39 cellular contexts compared by ENCODE assay signal in the genomic region with DNA sequence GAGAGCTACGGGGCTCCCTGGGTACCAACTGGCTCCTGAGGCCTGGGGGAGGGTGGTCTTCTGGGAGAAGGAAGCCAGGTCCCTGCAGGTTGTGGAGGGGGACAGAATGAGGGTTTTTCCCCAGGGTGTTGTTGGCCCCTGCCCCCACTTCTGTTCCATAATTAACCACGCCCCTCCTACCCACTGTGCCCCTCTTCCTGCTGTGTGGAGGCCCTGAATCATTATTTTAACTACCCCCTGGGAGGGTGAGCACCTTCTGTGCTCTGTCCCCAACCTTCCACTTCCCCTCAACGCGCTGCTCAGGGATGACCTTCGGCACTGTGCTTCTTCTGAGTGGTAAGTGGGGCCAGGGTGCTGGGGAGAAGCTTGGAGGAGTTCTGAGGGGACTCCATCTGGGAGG. TPM values are rescaled to one million over a fixed set of nuclear protein-coding genes. Genes with fewer than 3 reads are reported as not detected.
"Had no signal": no experiment of that assay in that cellular context is flagged by ENCODE, and none has a peak within 500 bp of the region (broad histone marks: within the 10 kb centered on the region; RNA-seq: fewer than 3 reads in every experiment).

A gene (plus strand): TSS at position 280 of the 400 bp plus-strand sequence. CDS start 26 bp downstream, at position 306.

- H3K4me3 Mint-ChIP-seq: activated CD4-positive, alpha-beta memory T cell treated with anti-CD3 and anti-CD28 coated beads for 36 hours; activated CD4-positive, alpha-beta T cell treated with anti-CD3 and anti-CD28 coated beads, Interleukin-2, amount 10 ng/mL, durations not matched to agents 24 days and 14 days; activated naive CD4-positive, alpha-beta T cell treated with anti-CD3 and anti-CD28 coated beads, Interleukin-2, amount 10 ng/mL, durations not matched to agents 7 days and 5 days; activated naive CD8-positive, alpha-beta T cell treated with anti-CD3 and anti-CD28 coated beads, Interleukin-2, amount 10 ng/mL, durations not matched to agents 7 days and 5 days; activated T-helper 1 cell treated with anti-CD3 and anti-CD28 coated beads, Interleukin-12 subunit alpha, Interleukin-12 subunit beta, Interleukin-2, Interleukin-4 antibody, amounts not matched to agents 30 ng/mL and 10 ng/mL and 1 ng/mL, durations not matched to agents 14 hours and 24 hours and 36 hours; natural killer cell treated with Interleukin-12 subunit alpha and Interleukin-12 subunit beta and Interleukin-15 and Interleukin-18, amount 100 ng/mL, for 72 hours had no signal

- H2AFZ ChIP-seq: hepatocyte had no signal

- H3K4me1 Mint-ChIP-seq: activated CD4-positive, alpha-beta T cell treated with anti-CD3 and anti-CD28 coated beads, Interleukin-2, amount 10 ng/mL, durations not matched to agents 24 days and 14 days; activated naive CD4-positive, alpha-beta T cell treated with anti-CD3 and anti-CD28 coated beads, Interleukin-2, amount 10 ng/mL, durations not matched to agents 7 days and 5 days had no signal

- H3K9me3 ChIP-seq: gastroesophageal sphincter, mucosa of descending colon, neutrophil, right lobe of liver, suprapubic skin, tibial artery, upper lobe of right lung had no signal

- H3K4me2 ChIP-seq: hepatocyte had no signal

- H3K27ac ChIP-seq: brain microvascular endothelial cell, coronary artery, gastroesophageal sphincter, hepatocyte, neutrophil, right lobe of liver, suprapubic skin, tibial artery, upper lobe of right lung, WERI-Rb-1 had no signal

- H3K79me2 ChIP-seq: hepatocyte had no signal

- DNase-seq: activated CD4-positive, alpha-beta memory T cell treated with anti-CD3 and anti-CD28 coated beads for 36 hours; activated CD4-positive, alpha-beta T cell treated with anti-CD3 and anti-CD28 coated beads, Interleukin-2, amount 10 ng/mL, durations not matched to agents 24 days and 14 days; activated CD4-positive, CD25-positive, alpha-beta regulatory T cell treated with anti-CD3 and anti-CD28 coated beads, Interleukin-2, amount 50 U/mL, for 72 hours; activated CD8-positive, alpha-beta memory T cell treated with anti-CD3 and anti-CD28 coated beads, Interleukin-2, amount 50 U/mL, for 4 hours; activated effector memory CD4-positive, alpha-beta T cell treated with anti-CD3 and anti-CD28 coated beads, Interleukin-2, amount 50 U/mL, for 16 hours; activated naive CD4-positive, alpha-beta T cell treated with anti-CD3 and anti-CD28 coated beads, Interleukin-2, amount 10 ng/mL, durations not matched to agents 7 days and 5 days; activated naive CD8-positive, alpha-beta T cell treated with anti-CD3 and anti-CD28 coated beads, Interleukin-2, amount 10 ng/mL, durations not matched to agents 7 days and 5 days; activated T-cell treated with anti-CD3 and anti-CD28 coated beads, Interleukin-2, amount 50 U/mL, for 1 hour; brain microvascular endothelial cell; islet precursor cell; left cardiac atrium; left ventricle myocardium superior; right lobe of liver; stimulated activated CD4-positive, alpha-beta T cell treated with anti-CD3 and anti-CD28 coated beads, Interleukin-12 subunit alpha, Interleukin-12 subunit beta, amount 100 ng/mL, for 4 hours; stimulated activated CD4-positive, alpha-beta T cell treated with anti-CD3 and anti-CD28 coated beads, Interleukin-4, amount 100 ng/mL, for 24 hours; stimulated activated naive CD4-positive, alpha-beta T cell; tibial artery; upper lobe of right lung; WERI-Rb-1 had no signal

- H3K9me3 Mint-ChIP-seq: activated CD4-positive, alpha-beta memory T cell treated with anti-CD3 and anti-CD28 coated beads for 36 hours; activated CD4-positive, alpha-beta T cell treated with anti-CD3 and anti-CD28 coated beads, Interleukin-2, amount 10 ng/mL, durations not matched to agents 24 days and 14 days; activated naive CD4-positive, alpha-beta T cell treated with anti-CD3 and anti-CD28 coated beads, Interleukin-2, amount 10 ng/mL, durations not matched to agents 7 days and 5 days; activated T-helper 1 cell treated with anti-CD3 and anti-CD28 coated beads, Interleukin-12 subunit alpha, Interleukin-12 subunit beta, Interleukin-2, Interleukin-4 antibody, amounts not matched to agents 30 ng/mL and 10 ng/mL and 1 ng/mL, durations not matched to agents 14 hours and 24 hours and 36 hours; natural killer cell treated with Interleukin-12 subunit alpha and Interleukin-12 subunit beta and Interleukin-15 and Interleukin-18, amount 100 ng/mL, for 72 hours had no signal

- H3K4me1 ChIP-seq: gastroesophageal sphincter, right lobe of liver, suprapubic skin, tibial artery, upper lobe of right lung had no signal

- ATAC-seq: gastroesophageal sphincter; left cardiac atrium; left ventricle myocardium superior; mucosa of descending colon; natural killer cell treated with Interleukin-12 subunit alpha and Interleukin-12 subunit beta and Interleukin-15 and Interleukin-18, amount 100 ng/mL, for 72 hours; upper lobe of right lung had no signal

- H3K27me3 ChIP-seq: brain microvascular endothelial cell, hepatocyte, neutrophil, right lobe of liver had no signal

- FAIRE-seq: astrocyte, endothelial cell of umbilical vein, TTC549 had no signal

- H3K36me3 Mint-ChIP-seq: activated CD4-positive, alpha-beta memory T cell treated with anti-CD3 and anti-CD28 coated beads for 36 hours; activated naive CD4-positive, alpha-beta T cell treated with anti-CD3 and anti-CD28 coated beads, Interleukin-2, amount 10 ng/mL, durations not matched to agents 7 days and 5 days; natural killer cell treated with Interleukin-12 subunit alpha and Interleukin-12 subunit beta and Interleukin-15 and Interleukin-18, amount 100 ng/mL, for 72 hours had no signal

- H3K27ac Mint-ChIP-seq: activated CD4-positive, alpha-beta memory T cell treated with anti-CD3 and anti-CD28 coated beads for 36 hours; activated CD4-positive, alpha-beta T cell treated with anti-CD3 and anti-CD28 coated beads, Interleukin-2, amount 10 ng/mL, durations not matched to agents 24 days and 14 days; activated naive CD4-positive, alpha-beta T cell treated with anti-CD3 and anti-CD28 coated beads, Interleukin-2, amount 10 ng/mL, durations not matched to agents 7 days and 5 days; activated naive CD8-positive, alpha-beta T cell treated with anti-CD3 and anti-CD28 coated beads, Interleukin-2, amount 10 ng/mL, durations not matched to agents 7 days and 5 days; activated T-helper 1 cell treated with anti-CD3 and anti-CD28 coated beads, Interleukin-12 subunit alpha, Interleukin-12 subunit beta, Interleukin-2, Interleukin-4 antibody, amounts not matched to agents 30 ng/mL and 10 ng/mL and 1 ng/mL, durations not matched to agents 14 hours and 24 hours and 36 hours had no signal

- H3K4me3 ChIP-seq: coronary artery, gastroesophageal sphincter, hepatocyte, mucosa of descending colon, right lobe of liver, suprapubic skin, tibial artery, upper lobe of right lung had no signal

- H3K36me3 ChIP-seq: brain microvascular endothelial cell, gastroesophageal sphincter, neutrophil, right lobe of liver, suprapubic skin, tibial artery, upper lobe of right lung, WERI-Rb-1 had no signal

- H3K27me3 Mint-ChIP-seq: natural killer cell treated with Interleukin-12 subunit alpha and Interleukin-12 subunit beta and Interleukin-15 and Interleukin-18, amount 100 ng/mL, for 72 hours had no signal

RNA-seq across cellular contexts. Expression of the gene that starts here (rescaled TPM):
- total RNA-seq: activated CD4-positive, alpha-beta memory T cell treated with anti-CD3 and anti-CD28 coated beads for 36 hours; activated CD4-positive, alpha-beta T cell treated with anti-CD3 and anti-CD28 coated beads, Interleukin-2, amount 10 ng/mL, durations not matched to agents 24 days and 14 days; activated CD8-positive, alpha-beta memory T cell treated with anti-CD3 and anti-CD28 coated beads for 36 hours; activated T-helper 1 cell treated with anti-CD3 and anti-CD28 coated beads, Interleukin-12 subunit alpha, Interleukin-12 subunit beta, Interleukin-2, Interleukin-4 antibody, amounts not matched to agents 30 ng/mL and 10 ng/mL and 1 ng/mL, durations not matched to agents 14 hours and 24 hours and 36 hours; astrocyte; cardiac septum; cerebellum; endothelial cell of umbilical vein; fibroblast of lung; fibroblast of villous mesenchyme; hepatocyte; left ventricle myocardium superior; lung microvascular endothelial cell; myocyte; osteocyte; renal cortical epithelial cell; suprapubic skin had no signal
- polyA plus RNA-seq: endothelial cell of umbilical vein, fibroblast of lung, hepatocyte had no signal
